In genomic region chr1:40475268-40475667, GRCh38 we compare ENCODE assay signal across 20 cellular contexts. TPM values are rescaled to one million over a fixed set of nuclear protein-coding genes. Genes with fewer than 3 reads are reported as not detected.
DNase-seq lines count a peak whose midpoint lies in the region; ATAC-seq, FAIRE-seq and TF ChIP-seq lines count a peak whose summit lies in the region.
"Had no signal": no experiment of that assay in that cellular context is flagged by ENCODE, and none has a peak within 500 bp of the region (broad histone marks: within the 10 kb centered on the region; RNA-seq: fewer than 3 reads in every experiment).

No MANE protein-coding gene starts in this region.

- H3K27me3 Mint-ChIP-seq in T-cell: no peaks in the 10 kb centered on the region
- H3K27me3 Mint-ChIP-seq: CD4-positive, CD25-positive, alpha-beta regulatory T cell; IgD-negative memory B cell had no signal

- CTCF ChIA-PET in T-cell (lab: Charles Lee) (no interaction called here), K562 (lab: Yijun Ruan, JAX; ENCODE audit: low intra/inter-chr PET ratio) (no interaction called here)

- no peak overlapping the region for H3K27ac ChIP-seq in K562 (ENCODE audit: extremely low read depth, low read depth, low read length)

- no peaks in the 10 kb centered on the region for H4K20me1 ChIP-seq in K562 (replicated peaks; ENCODE audit: control insufficient read depth, insufficient read depth, low read length)

- H3K79me2 ChIP-seq in K562 (ENCODE audit: control insufficient read depth, insufficient read depth, low read length): peaks cover 10% of the 10 kb centered on the region; the same call in 2 of the 3 replicates

- H3K27ac Mint-ChIP-seq in T-cell: no peak overlapping the region
- H3K27ac Mint-ChIP-seq: CD4-positive, CD25-positive, alpha-beta regulatory T cell; H9; IgD-negative memory B cell had no signal

- FAIRE-seq in D721Med (lab: Jason Lieb, UNC) (peak; percentile 38), K562 (lab: Jason Lieb, UNC) (no peak)
- FAIRE-seq: A204.1, G401.6, GM12892, H1, HepG2 had no signal

- peaks cover 10 to 11% of the 10 kb centered on the region in 2 experiments; a peak in 3 of 5 replicates for H3K4me1 ChIP-seq in K562 (replicated peaks in 1 of 2; ENCODE audit: control insufficient read depth in 2 of 2, insufficient read depth in 2 of 2, low read length in 2 of 2)
- H3K4me1 ChIP-seq: BE2C, Caco-2 had no signal

- intact Hi-C loops in K562 (cut with micrococcal nuclease): no loop called here

- no peak overlapping the region for H3K4me2 ChIP-seq in K562 (ENCODE audit: insufficient read depth, low read length)

- no peak overlapping the region for H3K4me3 ChIP-seq in K562

- H3K36me3 ChIP-seq in K562 (ENCODE audit: control insufficient read depth, insufficient read depth, low read length): peaks cover 3% of the 10 kb centered on the region; the same call in 1 of the 3 replicates
- H3K36me3 ChIP-seq: BE2C had no signal

- in situ Hi-C loops in K562 (cut with MboI): no loop called here

- DNase-seq in D721Med (ENCODE audit: insufficient read length, low spot score) (no peak), T-cell (no peak), K562 (ENCODE audit: extremely low read depth in 1 of 4, low spot score in 3 of 4) (no peak), NCI-H2171 treated with DMSO at 0.1 percent for 48 hours (lab: John Stamatoyannopoulos, UW) (no peak)
- no peak for DNase-seq in activated CD8-positive, alpha-beta memory T cell treated with anti-CD3 and anti-CD28 coated beads for 24 hours
- DNase-seq: ACHN; BE2C; C1 segment of cervical spinal cord; Caco-2; CD4-positive, CD25-positive, alpha-beta regulatory T cell; DMS153; H9; KG1 had no signal

- no peak for TF ChIP-seq EP300 in K562 (IDR thresholded peaks at IDR 0.05; ENCODE audit: low read length)

- POLR2A ChIA-PET in T-cell (lab: Charles Lee): no interaction called here
- POLR2A ChIA-PET in K562 (lab: Yijun Ruan, JAX): no interaction called here

- H2AFZ ChIP-seq in K562 (ENCODE audit: low read depth, low read length): no peak overlapping the region

- H3K9ac ChIP-seq in K562 (ENCODE audit: insufficient read depth in 1 of 2, low read depth in 2 of 2, low read length in 2 of 2): no peak overlapping the region

- no peak for TF ChIP-seq POLR2A in K562 (conservative IDR thresholded peaks at IDR 0.05)

- H3K4me3 Mint-ChIP-seq in T-cell: peak overlapping the region in 2 of 3 donors; percentile 7 to 84
- H3K4me3 Mint-ChIP-seq: H9 had no signal

- no peak for TF ChIP-seq RAD21 in K562 (CRISPR knock-in tag; conservative IDR thresholded peaks at IDR 0.05 in 1 of 2, IDR thresholded peaks at IDR 0.05 in 1 of 2)

- BruUV-seq in K562 (replicated peaks; lab: Mats Ljungman, UMichigan): no TSS peak

- no peaks in the 10 kb centered on the region for H3K27me3 ChIP-seq in K562 (ENCODE audit: control insufficient read depth in 2 of 2, insufficient read depth in 2 of 2, low read length in 2 of 2)
- H3K27me3 ChIP-seq: BE2C had no signal

- no peaks in the 10 kb centered on the region for H3K9me1 ChIP-seq in K562 (ENCODE audit: control insufficient read depth, insufficient read depth, low read length)

- ATAC-seq in T-cell (replicated peaks in 1 of 4) (no peak), K562 (no peak), GM21717 (IDR thresholded peaks at IDR 0.05; ENCODE audit: unreplicated experiment) (no peak)
- ATAC-seq: HepG2 had no signal

- peaks cover 12% of the 10 kb centered on the region for H3K36me3 Mint-ChIP-seq in T-cell

- peaks cover 11% of the 10 kb centered on the region; the same call in 1 of the 2 replicates for H3K9me3 ChIP-seq in K562 (replicated peaks; ENCODE audit: control insufficient read depth, insufficient read depth, low read depth, low read length)
- H3K9me3 ChIP-seq: BE2C had no signal

- WGBS in K562 (ENCODE audit: insufficient coverage, low coverage, missing lambda C conversion rate): 11% methylated on average over 2 of the region's 2 CpGs

- peaks cover 21 to 25% (median 24%) of the 10 kb centered on the region in 3 donors for H3K4me1 Mint-ChIP-seq in T-cell

- peaks cover 29 to 38% (median 37%) of the 10 kb centered on the region in 3 donors for H3K9me3 Mint-ChIP-seq in T-cell

- TF ChIP-seq CTCF in D721Med (IDR thresholded peaks at IDR 0.05; ENCODE audit: insufficient read depth, missing control alignments) (no peak), K562 (IDR thresholded peaks at IDR 0.05 in 2 of 3, conservative IDR thresholded peaks at IDR 0.05 in 1 of 3; ENCODE audit: insufficient read depth in 2 of 3, low read depth in 1 of 3, low read length in 3 of 3) (no peak)

RNA-seq across cellular contexts. Expression of gene ZFP69, which starts 1.8 kb away (rescaled TPM):
- 1 to 10 TPM; 3.9 to 4.5 (median 4.1) TPM for total RNA-seq in T-cell
- 4.0 and 10.6 TPM in 2 replicates for total RNA-seq in K562 (2011; cell fraction: chromatin; rRNA removed; ENCODE audit: low replicate concordance)
- total RNA-seq in K562 (2011; cell fraction: nucleolus; rRNA removed): 2.4 and 3.2 TPM in 2 replicates
- total RNA-seq in K562 (2011; cell fraction: nucleoplasm; rRNA removed): 5.1 and 11.6 TPM in 2 replicates
- 4.7 and 5.0 TPM in 2 replicates for total RNA-seq in K562 (2014; rRNA removed)
- total RNA-seq in K562 (2014; rRNA removed; fragmentation: Illumina TruSeq; extraction: Trizol): 7.0 and 8.6 TPM in 2 replicates
- 7.9 and 8.4 TPM in 2 replicates for total RNA-seq in K562 (2015; rRNA removed; fragmentation: Illumina TruSeq; extraction: Trizol)
- total RNA-seq in K562 (2021): 4.7 and 4.8 TPM in 2 replicates
- 4.8 and 5.7 TPM in 2 replicates for polyA plus RNA-seq in K562 (2011; rRNA removed)
- 1.6 and 2.3 TPM in 2 replicates for polyA plus RNA-seq in K562 (2011; cell fraction: cytosol; rRNA removed)
- polyA plus RNA-seq in K562 (2011; cell fraction: nucleus; rRNA removed): 2.5 and 3.4 TPM in 2 replicates
- polyA plus RNA-seq in K562 (2012): 4.1 and 4.2 TPM in 2 replicates
- polyA plus RNA-seq in K562 (2014; fragmentation: Illumina TruSeq; extraction: Trizol): 6.7 and 7.0 TPM in 2 replicates
- 1 to 10 TPM; 2.0 to 2.1 TPM for polyA plus RNA-seq in K562 (2014; fragmentation: Nextera tagmentation; extraction: Ambion mirVana)
- polyA plus RNA-seq in K562 (2014; rRNA removed): 6.7 and 7.3 TPM in 2 replicates
- 5.5 and 8.7 TPM in 2 replicates for polyA minus RNA-seq in K562 (2011; rRNA and poly(A)+ RNA removed)
- 1.9 and 2.3 TPM in 2 replicates for polyA minus RNA-seq in K562 (2011; cell fraction: cytosol; rRNA and poly(A)+ RNA removed)
- 1.5 and 3.6 TPM in 2 replicates for polyA minus RNA-seq in K562 (2011; cell fraction: nucleus; rRNA and poly(A)+ RNA removed)

RNA-seq across cellular contexts. Expression of gene ZFP69B, which starts 25.0 kb away (rescaled TPM):
- total RNA-seq in T-cell (10 to 100 TPM in 2 of 5 donors, 1 to 10 TPM in 3; 3.1 to 12.5 (median 7.5) TPM), K562 (2014; rRNA removed) (6.0 and 6.4 TPM in 2 replicates), K562 (2014; rRNA removed; fragmentation: Illumina TruSeq; extraction: Trizol) (10.3 and 12.8 TPM in 2 replicates), K562 (2015; rRNA removed; fragmentation: Illumina TruSeq; extraction: Trizol) (5.5 and 5.6 TPM in 2 replicates), K562 (2021) (8.2 and 9.5 TPM in 2 replicates)
- 10.7 and 26.6 TPM in 2 replicates for total RNA-seq in K562 (2011; cell fraction: chromatin; rRNA removed; ENCODE audit: low replicate concordance)
- 7.2 and 9.2 TPM in 2 replicates for total RNA-seq in K562 (2011; cell fraction: nucleolus; rRNA removed)
- 11.4 and 12.9 TPM in 2 replicates for total RNA-seq in K562 (2011; cell fraction: nucleoplasm; rRNA removed)
- polyA plus RNA-seq in K562 (2011; rRNA removed) (7.5 and 8.4 TPM in 2 replicates), K562 (2014; fragmentation: Illumina TruSeq; extraction: Trizol) (9.4 and 10.2 TPM in 2 replicates), K562 (2014; fragmentation: Nextera tagmentation; extraction: Ambion mirVana) (1 to 10 TPM; 1.6 to 2.8 TPM), K562 (2014; rRNA removed) (7.9 and 8.9 TPM in 2 replicates)
- 1.6 and 2.9 TPM in 2 replicates for polyA plus RNA-seq in K562 (2011; cell fraction: cytosol; rRNA removed)
- 5.7 and 5.9 TPM in 2 replicates for polyA plus RNA-seq in K562 (2011; cell fraction: nucleus; rRNA removed)
- 4.5 and 5.3 TPM in 2 replicates for polyA plus RNA-seq in K562 (2012)
- polyA minus RNA-seq in K562 (2011; rRNA and poly(A)+ RNA removed): 10.6 and 14.2 TPM in 2 replicates
- polyA minus RNA-seq in K562 (2011; cell fraction: cytosol; rRNA and poly(A)+ RNA removed): 2.9 and 4.1 TPM in 2 replicates
- 5.3 and 9.3 TPM in 2 replicates for polyA minus RNA-seq in K562 (2011; cell fraction: nucleus; rRNA and poly(A)+ RNA removed)

RNA-seq across cellular contexts. Expression of gene EXO5, which starts 33.3 kb away (rescaled TPM):
- total RNA-seq in T-cell (10 to 100 TPM in 4 of 5 donors, 1 to 10 TPM in 1; 6.9 to 12.1 (median 10.6) TPM), K562 (2014; rRNA removed) (2.6 and 3.8 TPM in 2 replicates), K562 (2014; rRNA removed; fragmentation: Illumina TruSeq; extraction: Trizol) (2.7 and 2.9 TPM in 2 replicates), K562 (2015; rRNA removed; fragmentation: Illumina TruSeq; extraction: Trizol) (2.3 and 2.8 TPM in 2 replicates), K562 (2021) (2.1 and 2.6 TPM in 2 replicates)
- 6.0 and 10.3 TPM in 2 replicates for total RNA-seq in K562 (2011; cell fraction: chromatin; rRNA removed; ENCODE audit: low replicate concordance)
- 5.3 and 5.5 TPM in 2 replicates for total RNA-seq in K562 (2011; cell fraction: nucleolus; rRNA removed)
- total RNA-seq in K562 (2011; cell fraction: nucleoplasm; rRNA removed): 3.7 and 5.4 TPM in 2 replicates
- polyA plus RNA-seq in K562 (2011; rRNA removed) (2.0 and 3.3 TPM in 2 replicates), K562 (2014; fragmentation: Illumina TruSeq; extraction: Trizol) (3.5 and 3.9 TPM in 2 replicates), K562 (2014; fragmentation: Nextera tagmentation; extraction: Ambion mirVana) (1 to 10 TPM; 1.1 to 1.3 TPM), K562 (2014; rRNA removed) (3.8 and 4.3 TPM in 2 replicates)
- 1.1 and 1.8 TPM in 2 replicates for polyA plus RNA-seq in K562 (2011; cell fraction: cytosol; rRNA removed)
- polyA plus RNA-seq in K562 (2011; cell fraction: nucleus; rRNA removed): 3.0 and 3.7 TPM in 2 replicates
- 3.0 and 3.7 TPM in 2 replicates for polyA plus RNA-seq in K562 (2012)
- polyA minus RNA-seq in K562 (2011; rRNA and poly(A)+ RNA removed): 4.3 and 4.4 TPM in 2 replicates
- polyA minus RNA-seq in K562 (2011; cell fraction: cytosol; rRNA and poly(A)+ RNA removed): 1.6 and 3.5 TPM in 2 replicates
- polyA minus RNA-seq in K562 (2011; cell fraction: nucleus; rRNA and poly(A)+ RNA removed): 2.3 and 4.3 TPM in 2 replicates

RNA-seq across cellular contexts. Expression of gene ZNF684, which starts 56.2 kb away (rescaled TPM):
- 1 to 10 TPM; 2.4 to 6.0 (median 4.5) TPM for total RNA-seq in T-cell
- 8.1 and 18.7 TPM in 2 replicates for total RNA-seq in K562 (2011; cell fraction: chromatin; rRNA removed; ENCODE audit: low replicate concordance)
- 5.8 and 6.6 TPM in 2 replicates for total RNA-seq in K562 (2011; cell fraction: nucleolus; rRNA removed)
- 6.8 and 11.0 TPM in 2 replicates for total RNA-seq in K562 (2011; cell fraction: nucleoplasm; rRNA removed)
- 4.6 and 5.4 TPM in 2 replicates for total RNA-seq in K562 (2014; rRNA removed)
- total RNA-seq in K562 (2014; rRNA removed; fragmentation: Illumina TruSeq; extraction: Trizol): 6.7 and 7.8 TPM in 2 replicates
- total RNA-seq in K562 (2015; rRNA removed; fragmentation: Illumina TruSeq; extraction: Trizol): 7.1 and 8.8 TPM in 2 replicates
- total RNA-seq in K562 (2021): 4.3 and 4.8 TPM in 2 replicates
- polyA plus RNA-seq in K562 (2011; rRNA removed): 5.2 and 5.5 TPM in 2 replicates
- 1.4 and 2.2 TPM in 2 replicates for polyA plus RNA-seq in K562 (2011; cell fraction: cytosol; rRNA removed)
- polyA plus RNA-seq in K562 (2011; cell fraction: nucleus; rRNA removed): 5.3 and 8.2 TPM in 2 replicates
- 4.3 and 4.7 TPM in 2 replicates for polyA plus RNA-seq in K562 (2012)
- 5.3 and 6.0 TPM in 2 replicates for polyA plus RNA-seq in K562 (2014; fragmentation: Illumina TruSeq; extraction: Trizol)
- polyA plus RNA-seq in K562 (2014; fragmentation: Nextera tagmentation; extraction: Ambion mirVana): 1 to 10 TPM; 5.3 to 6.1 TPM
- 5.1 and 5.3 TPM in 2 replicates for polyA plus RNA-seq in K562 (2014; rRNA removed)
- 8.0 and 8.5 TPM in 2 replicates for polyA minus RNA-seq in K562 (2011; rRNA and poly(A)+ RNA removed)
- 2.0 and 2.4 TPM in 2 replicates for polyA minus RNA-seq in K562 (2011; cell fraction: cytosol; rRNA and poly(A)+ RNA removed)
- polyA minus RNA-seq in K562 (2011; cell fraction: nucleus; rRNA and poly(A)+ RNA removed): 1.9 and 6.1 TPM in 2 replicates
